Comparison of ENCODE assay signal across 19 cellular contexts in the genomic region with DNA sequence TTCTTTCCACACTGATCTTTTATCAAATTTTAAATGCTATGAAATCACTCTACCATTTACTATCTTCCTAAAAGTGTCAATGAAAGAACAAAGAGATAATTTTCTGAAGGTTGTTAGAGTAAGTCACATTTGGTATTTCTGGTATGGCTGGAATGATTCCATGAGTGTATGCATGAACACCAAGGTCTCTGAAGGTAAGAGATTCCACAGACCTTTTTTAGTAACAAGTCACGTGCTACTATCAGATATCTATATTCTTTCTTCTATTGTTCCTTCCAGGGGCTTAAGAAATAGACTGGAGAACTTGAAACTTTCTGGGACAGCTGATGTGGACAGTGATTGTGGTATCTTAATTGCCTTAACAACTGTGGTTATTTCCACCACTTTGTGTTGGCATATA.
"Had no signal": no experiment of that assay in that cellular context is flagged by ENCODE, and none has a peak within 500 bp of the region (broad histone marks: within the 10 kb centered on the region; RNA-seq: fewer than 3 reads in every experiment).

No MANE protein-coding gene starts in this region.

- H3K4me1 ChIP-seq: left lung, neural progenitor cell, testis, upper lobe of left lung had no signal

- H2AFZ ChIP-seq: neural progenitor cell, parathyroid adenoma had no signal

- H3K27ac ChIP-seq: gastrocnemius medialis, left lung, neural progenitor cell, parathyroid adenoma, stomach, testis, tibial artery, upper lobe of left lung had no signal

- H3K4me2 ChIP-seq: neural progenitor cell had no signal

- ATAC-seq: gastrocnemius medialis; left lung; naive thymus-derived CD4-positive, alpha-beta T cell; sciatic nerve; stimulated activated effector memory CD8-positive, alpha-beta T cell treated with anti-CD3 and anti-CD28 coated beads, Interleukin-12 subunit alpha, Interleukin-12 subunit beta, amount 100 ng/mL, for 72 hours had no signal

- H3K27me3 ChIP-seq: dorsolateral prefrontal cortex, gastrocnemius medialis, left lung, neural progenitor cell, stomach, testis, tibial artery, upper lobe of left lung had no signal

- H3K9me3 ChIP-seq: gastrocnemius medialis, testis, tibial artery, upper lobe of left lung had no signal

- H3K4me3 ChIP-seq: dorsolateral prefrontal cortex, gastrocnemius medialis, left lung, neural progenitor cell, stomach, testis, tibial artery, upper lobe of left lung had no signal

- H3K79me2 ChIP-seq: parathyroid adenoma had no signal

- H3K9ac ChIP-seq: neural progenitor cell, parathyroid adenoma had no signal

- DNase-seq: cerebellar nuclear complex; dorsolateral prefrontal cortex; effector CD4-positive, alpha-beta T cell; foreskin fibroblast; gastrocnemius medialis; head of caudate nucleus; left lung; naive thymus-derived CD4-positive, alpha-beta T cell; stimulated activated CD4-positive, alpha-beta T cell treated with anti-CD3 and anti-CD28 coated beads, Interleukin-2, amount 100 ng/mL, for 24 hours; stimulated activated CD4-positive, alpha-beta T cell treated with anti-CD3 and anti-CD28 coated beads, Interleukin-4, amount 100 ng/mL, for 24 hours; stimulated activated naive CD4-positive, alpha-beta T cell treated with Interleukin-2 at 50 U/mL for 16 hours; stomach; testis; tibial artery; upper lobe of left lung had no signal

- H3K36me3 ChIP-seq: left lung, neural progenitor cell, upper lobe of left lung had no signal
